10 cellular contexts compared by ENCODE assay signal in the genomic region with DNA sequence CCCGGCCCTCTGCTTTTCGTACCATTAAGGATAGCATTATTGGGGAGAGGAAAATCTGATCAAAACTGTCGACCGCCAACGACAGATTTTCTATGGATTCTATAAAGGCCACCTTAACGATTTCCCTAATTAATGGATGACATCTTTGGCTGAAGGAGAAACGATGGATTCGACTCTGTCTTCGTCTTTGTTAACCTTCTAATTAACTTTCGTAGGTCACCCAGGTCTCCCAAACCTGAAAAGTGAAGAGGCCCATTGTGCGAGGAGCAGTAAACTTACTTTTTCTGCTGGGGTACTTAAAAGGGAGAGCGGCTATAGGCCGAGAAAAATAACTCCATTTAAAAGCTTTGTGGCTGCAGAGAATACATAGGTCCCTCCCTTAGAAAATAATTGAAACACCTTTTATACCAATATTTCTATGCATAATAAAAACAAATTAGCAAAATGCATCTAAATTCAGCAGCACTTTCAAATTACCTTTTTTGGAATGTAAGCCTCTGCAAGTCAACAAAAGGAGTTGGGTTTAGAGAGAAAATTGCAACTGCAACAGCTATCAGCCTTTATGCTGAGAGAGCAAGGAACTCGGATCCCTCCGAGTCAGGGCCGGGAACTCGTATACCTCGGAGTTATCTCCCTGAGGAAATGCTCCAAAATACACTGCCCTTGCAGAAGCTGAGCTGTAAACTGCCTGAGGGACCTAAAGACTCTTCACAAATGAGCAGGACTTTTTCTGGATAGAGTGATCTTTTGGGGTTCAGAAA. TPM values are rescaled to one million over a fixed set of nuclear protein-coding genes. Genes with fewer than 3 reads are reported as not detected.
DNase-seq lines count a peak whose midpoint lies in the region; ATAC-seq, FAIRE-seq and TF ChIP-seq lines count a peak whose summit lies in the region.
"Had no signal": no experiment of that assay in that cellular context is flagged by ENCODE, and none has a peak within 500 bp of the region (broad histone marks: within the 10 kb centered on the region; RNA-seq: fewer than 3 reads in every experiment).

No MANE protein-coding gene starts in this region.

- H2AFZ ChIP-seq in keratinocyte (ENCODE audit: control insufficient read depth, low read length), result no peak overlapping the region

- peak overlapping the region; percentile 82 for H3K4me2 ChIP-seq in keratinocyte (ENCODE audit: control insufficient read depth, extremely low read depth, insufficient read depth, low read depth, low read length)

- ATAC-seq in HG03432 (IDR thresholded peaks at IDR 0.05; ENCODE audit: unreplicated experiment), result no peak

- TF ChIP-seq CTCF in keratinocyte (optimal IDR thresholded peaks at IDR 0.05 in 1 of 3, IDR thresholded peaks at IDR 0.05 in 1 of 3, conservative IDR thresholded peaks at IDR 0.05 in 1 of 3; ENCODE audit: extremely low read depth in 1 of 3, insufficient read depth in 2 of 3, low read length in 3 of 3) (no peak), stomach (IDR thresholded peaks at IDR 0.05) (no peak)

- H3K4me1 Mint-ChIP-seq in activated naive CD8-positive, alpha-beta T cell treated with anti-CD3 and anti-CD28 coated beads for 36 hours, result peaks cover 14% of the 10 kb centered on the region

- peaks cover 88% of the 10 kb centered on the region for H3K27me3 Mint-ChIP-seq in activated naive CD8-positive, alpha-beta T cell treated with anti-CD3 and anti-CD28 coated beads for 36 hours

- WGBS in stomach, 5 donors, result 27 to 43% (median 32%) methylated on average over 18 of the region's 18 CpGs

- no peak overlapping the region for H3K9ac ChIP-seq in keratinocyte (ENCODE audit: control insufficient read depth, extremely low read depth, insufficient read depth, low read length)

- peak overlapping the region in 2 of 3 experiments; percentile 29 to 60 for H3K4me3 ChIP-seq in keratinocyte (ENCODE audit: control insufficient read depth in 2 of 3, extremely low read depth in 1 of 3, insufficient read depth in 2 of 3, low read depth in 1 of 3, low read length in 3 of 3)
- H3K4me3 ChIP-seq in stomach, result peak overlapping the region; percentile 42 to 53 (median 48)

- H3K4me3 Mint-ChIP-seq in activated naive CD8-positive, alpha-beta T cell treated with anti-CD3 and anti-CD28 coated beads for 36 hours, result peak overlapping the region; percentile 33

- dilution Hi-C loops in keratinocyte (cut with MboI; ENCODE audit: extremely low pct_ligation_motif_present, low sequenced_read_pairs), result no loop called here

- H3K36me3 ChIP-seq in keratinocyte (ENCODE audit: control insufficient read depth in 2 of 2, extremely low read depth in 1 of 2, insufficient read depth in 2 of 2, low read length in 2 of 2) (no peaks in the 10 kb centered on the region), stomach (no peaks in the 10 kb centered on the region)

- no peak overlapping the region for H3K27ac Mint-ChIP-seq in activated naive CD8-positive, alpha-beta T cell treated with anti-CD3 and anti-CD28 coated beads for 36 hours

- no peaks in the 10 kb centered on the region for H3K79me2 ChIP-seq in keratinocyte (ENCODE audit: control insufficient read depth, insufficient read depth, low read length)

- no peak for TF ChIP-seq EP300 in stomach (IDR thresholded peaks at IDR 0.05)

- no peaks in the 10 kb centered on the region for H3K9me1 ChIP-seq in keratinocyte (ENCODE audit: control insufficient read depth, extremely low read depth, insufficient read depth, low read length)

- intact Hi-C loops in stomach (cut with DNase I; ENCODE audit: low total_unique reads), result no loop called here

- peaks cover 3% of the 10 kb centered on the region for H3K27me3 ChIP-seq in keratinocyte (ENCODE audit: control insufficient read depth, extremely low read depth, insufficient read depth, low read length)
- H3K27me3 ChIP-seq in stomach, result peaks cover 0 to 75% (median 22%) of the 10 kb centered on the region in 3 donors

- no peaks in the 10 kb centered on the region for H3K36me3 Mint-ChIP-seq in activated naive CD8-positive, alpha-beta T cell treated with anti-CD3 and anti-CD28 coated beads for 36 hours

- no peak for FAIRE-seq in keratinocyte (lab: Jason Lieb, UNC)

- H4K20me1 ChIP-seq in keratinocyte (ENCODE audit: control insufficient read depth, extremely low read depth, insufficient read depth, low read length), result no peaks in the 10 kb centered on the region

- H3K9me3 ChIP-seq in keratinocyte (ENCODE audit: control insufficient read depth, low read depth, low read length) (no peaks in the 10 kb centered on the region), stomach (no peaks in the 10 kb centered on the region)

- DNase-seq in SHP77 (lab: John Stamatoyannopoulos, UW) (peak; percentile 14 to 17), SHP77 treated with DMSO at 0.1 percent for 48 hours (lab: John Stamatoyannopoulos, UW) (no peak), keratinocyte (ENCODE audit: low read depth, low spot score) (no peak), stomach (no peak), NCI-H187 (lab: John Stamatoyannopoulos, UW) (no peak), activated gamma-delta T cell (lab: John Stamatoyannopoulos, UW) (no peak)
- no peak for DNase-seq in activated naive CD8-positive, alpha-beta T cell treated with anti-CD3 and anti-CD28 coated beads for 36 hours
- DNase-seq: activated T-cell treated with anti-CD3 and anti-CD28 coated beads for 4 hours, AML-193 had no signal

- no peak for TF ChIP-seq POLR2A in stomach (IDR thresholded peaks at IDR 0.05)

- H3K4me1 ChIP-seq in keratinocyte (ENCODE audit: control insufficient read depth, extremely low read depth, insufficient read depth, low read length) (peaks cover 8% of the 10 kb centered on the region), stomach (peaks cover 8 to 16% (median 11%) of the 10 kb centered on the region in 4 donors)

- H3K9me3 Mint-ChIP-seq in activated naive CD8-positive, alpha-beta T cell treated with anti-CD3 and anti-CD28 coated beads for 36 hours, result no peaks in the 10 kb centered on the region

- H3K27ac ChIP-seq in keratinocyte (ENCODE audit: control insufficient read depth, insufficient read depth, low read length), result no peak overlapping the region
- peak overlapping the region in 4 of 5 donors; percentile 70 to 85 (median 76) for H3K27ac ChIP-seq in stomach

RNA-seq across cellular contexts. Expression of a gene that starts 31.4 kb away (rescaled TPM):
- total RNA-seq in activated naive CD8-positive, alpha-beta T cell treated with anti-CD3 and anti-CD28 coated beads for 36 hours, result not detected
- polyA plus RNA-seq in keratinocyte (0.04 TPM in 1 of 3 replicates, not detected in the others), stomach (not detected)
- polyA plus RNA-seq in keratinocyte (2011; ENCODE audit: low read depth), result not detected
- not detected in 2 replicates for polyA plus RNA-seq in keratinocyte (2011; cell fraction: cytosol; rRNA removed)
- not detected in 2 replicates for polyA plus RNA-seq in keratinocyte (2011; cell fraction: nucleus; rRNA removed)
- polyA plus RNA-seq in keratinocyte (2012; ENCODE audit: low replicate concordance), result not detected in 2 replicates
- not detected in 3 replicates for polyA minus RNA-seq in keratinocyte
- not detected for polyA minus RNA-seq in keratinocyte (2011; cell fraction: cytosol; rRNA and poly(A)+ RNA removed)
- not detected in 2 replicates for polyA minus RNA-seq in keratinocyte (2011; cell fraction: nucleus; rRNA and poly(A)+ RNA removed)
- total RNA-seq in stomach, result not detected

RNA-seq across cellular contexts. Expression of a gene that starts 59.9 kb away (rescaled TPM):
- total RNA-seq in activated naive CD8-positive, alpha-beta T cell treated with anti-CD3 and anti-CD28 coated beads for 36 hours, result 10 to 100 TPM; 10.4 to 11.4 TPM
- polyA plus RNA-seq in keratinocyte (21.9 to 71.3 TPM (median 51.0 TPM) in 3 replicates), stomach (10 to 100 TPM in 1 of 3 donors, 1 to 10 TPM in 2; 6.0 to 10.5 (median 7.8) TPM)
- polyA plus RNA-seq in keratinocyte (2011; ENCODE audit: low read depth), result 21.5 TPM
- polyA plus RNA-seq in keratinocyte (2011; cell fraction: cytosol; rRNA removed), result 13.7 and 37.9 TPM in 2 replicates
- 49.0 and 65.5 TPM in 2 replicates for polyA plus RNA-seq in keratinocyte (2011; cell fraction: nucleus; rRNA removed)
- 27.8 and 58.1 TPM in 2 replicates for polyA plus RNA-seq in keratinocyte (2012; ENCODE audit: low replicate concordance)
- polyA minus RNA-seq in keratinocyte, result 21.5 to 37.4 TPM (median 37.2 TPM) in 3 replicates
- polyA minus RNA-seq in keratinocyte (2011; cell fraction: cytosol; rRNA and poly(A)+ RNA removed), result 82.9 TPM
- polyA minus RNA-seq in keratinocyte (2011; cell fraction: nucleus; rRNA and poly(A)+ RNA removed), result 44.7 and 123 TPM in 2 replicates
- 100 to 1,000 TPM in 1 of 5 donors, 10 to 100 TPM in 4; 18.7 to 420 (median 33.5) TPM for total RNA-seq in stomach

Comparison
In these comparisons a context has a peak if more than half of its experiments do, and no peak if none do; other contexts are left out.
1. DNase-seq: peak in SHP77 (2 of 2); none in SHP77 treated with DMSO at 0.1 percent for 48 hours (single experiment), activated naive CD8-positive, alpha-beta T cell treated with anti-CD3 and anti-CD28 coated beads for 36 hours (single experiment), keratinocyte (single experiment), stomach (single experiment), NCI-H187 (0 of 2) and activated gamma-delta T cell (single experiment).